In the genomic region with DNA sequence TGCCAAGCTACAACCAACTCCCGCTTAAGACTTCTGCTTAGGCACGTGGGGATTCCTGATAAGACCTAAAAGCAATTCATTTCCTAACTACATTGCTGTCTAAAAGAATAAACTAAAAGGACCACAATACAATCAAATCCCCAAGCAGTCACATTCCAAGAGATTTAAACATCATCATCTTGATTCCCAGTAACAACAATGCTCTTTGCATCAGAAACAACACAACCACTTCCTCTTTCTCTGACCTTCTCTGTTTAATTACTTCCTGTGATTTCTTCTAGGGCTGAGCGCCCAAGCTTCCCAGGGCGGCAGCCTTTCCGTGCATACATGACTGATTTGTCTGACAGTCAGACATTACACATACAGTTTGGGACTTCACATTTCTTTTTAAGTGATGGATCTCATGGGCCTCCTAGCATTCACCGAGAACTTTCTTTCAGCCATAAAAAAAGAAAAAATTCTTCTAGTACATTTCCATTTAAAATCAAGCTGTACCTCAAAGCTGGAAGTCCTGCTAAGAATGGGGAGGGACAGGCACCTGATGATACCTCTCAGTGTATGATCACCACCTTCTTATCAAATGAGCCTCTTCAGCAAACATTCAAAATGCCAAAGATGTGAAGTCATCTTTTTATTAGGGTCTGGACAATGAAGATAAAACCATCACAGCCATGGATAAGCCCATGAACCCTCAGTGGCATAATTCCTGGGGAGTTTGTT, we compare ENCODE assay signal across 8 cellular contexts. TPM values are rescaled to one million over a fixed set of nuclear protein-coding genes. Genes with fewer than 3 reads are reported as not detected.
A peak's percentile ranks its signal among the peaks of the same experiment; 100 is the strongest.
DNase-seq lines count a peak whose midpoint lies in the region; ATAC-seq, FAIRE-seq and TF ChIP-seq lines count a peak whose summit lies in the region.

No MANE protein-coding gene starts in this region.

- no peak for TF ChIP-seq CTCF in kidney (IDR thresholded peaks at IDR 0.05; ENCODE audit: borderline replicate concordance, extremely low read depth, insufficient read depth)

- no peak overlapping the region for H3K18ac ChIP-seq in neuronal stem cell (ENCODE audit: low read length)

- H2BK120ac ChIP-seq in neuronal stem cell (ENCODE audit: low read depth, low read length): no peak overlapping the region

- no peaks in the 10 kb centered on the region for H3K9me3 Mint-ChIP-seq in activated naive CD8-positive, alpha-beta T cell treated with anti-CD3 and anti-CD28 coated beads, Interleukin-2, amount 50 U/mL, for 24 hours

- H3K4me3 Mint-ChIP-seq in activated naive CD8-positive, alpha-beta T cell treated with anti-CD3 and anti-CD28 coated beads, Interleukin-2, amount 50 U/mL, for 24 hours: peak overlapping the region; percentile 16

- no peak overlapping the region for H3K27ac ChIP-seq in kidney (ENCODE audit: low read depth in 2 of 2, low read length in 2 of 2)
- no peak overlapping the region for H3K27ac ChIP-seq in neuronal stem cell (replicated peaks; ENCODE audit: low read length)

- peak; percentile 9 for DNase-seq in CMK (ENCODE audit: low read depth)
- peak; percentile 37 for DNase-seq in KG1 (lab: John Stamatoyannopoulos, UW)
- no peak for DNase-seq in activated naive CD8-positive, alpha-beta T cell treated with anti-CD3 and anti-CD28 coated beads, Interleukin-2, amount 50 U/mL, for 24 hours
- DNase-seq in medulla oblongata (ENCODE audit: extremely low spot score): peak; percentile 26
- no peak for DNase-seq in kidney
- DNase-seq in neuronal stem cell (ENCODE audit: low spot score): no peak
- no peak for DNase-seq in superior temporal gyrus (ENCODE audit: extremely low spot score)

- peaks cover 14% of the 10 kb centered on the region for H3K27me3 Mint-ChIP-seq in activated naive CD8-positive, alpha-beta T cell treated with anti-CD3 and anti-CD28 coated beads, Interleukin-2, amount 50 U/mL, for 24 hours

- no peak overlapping the region for H4K8ac ChIP-seq in neuronal stem cell (ENCODE audit: low read depth, low read length)

- no peak overlapping the region for H3K9ac ChIP-seq in kidney (ENCODE audit: low read length in 2 of 2)
- no peak overlapping the region for H3K9ac ChIP-seq in neuronal stem cell (ENCODE audit: low read depth, low read length, poor library complexity)

- H2AFZ ChIP-seq in neuronal stem cell (ENCODE audit: low read length): no peak overlapping the region

- no peak for FAIRE-seq in kidney (lab: Jason Lieb, UNC)

- H2BK5ac ChIP-seq in neuronal stem cell (ENCODE audit: low read length): no peak overlapping the region

- H3K9me3 ChIP-seq in kidney (ENCODE audit: control insufficient read depth in 1 of 2, low read length in 2 of 2): no peaks in the 10 kb centered on the region
- H3K9me3 ChIP-seq in neuronal stem cell (replicated peaks in 1 of 2; ENCODE audit: control insufficient read depth in 2 of 2, insufficient read depth in 1 of 2, low read depth in 1 of 2, low read length in 2 of 2): peaks cover 0 to 3% of the 10 kb centered on the region in 2 donors

- no peak overlapping the region for H3K4me2 ChIP-seq in neuronal stem cell (ENCODE audit: insufficient read depth, low read length, poor library complexity, severe bottlenecking)

- no peak overlapping the region for H2BK15ac ChIP-seq in neuronal stem cell (ENCODE audit: low read length)

- peaks cover 39% of the 10 kb centered on the region for H3K4me1 Mint-ChIP-seq in activated naive CD8-positive, alpha-beta T cell treated with anti-CD3 and anti-CD28 coated beads, Interleukin-2, amount 50 U/mL, for 24 hours

- no peaks in the 10 kb centered on the region for H3K36me3 Mint-ChIP-seq in activated naive CD8-positive, alpha-beta T cell treated with anti-CD3 and anti-CD28 coated beads, Interleukin-2, amount 50 U/mL, for 24 hours (ENCODE audit: low read depth)

- no peaks in the 10 kb centered on the region for H3K36me3 ChIP-seq in kidney (ENCODE audit: control insufficient read depth in 1 of 2, insufficient read depth in 2 of 2, low read length in 2 of 2)
- H3K36me3 ChIP-seq in neuronal stem cell (replicated peaks in 1 of 2; ENCODE audit: control insufficient read depth in 2 of 2, insufficient read depth in 2 of 2, low read length in 2 of 2): peaks cover 0 to 25% of the 10 kb centered on the region in 2 donors

- H3K4ac ChIP-seq in neuronal stem cell (ENCODE audit: low read length): no peak overlapping the region

- H3K27ac Mint-ChIP-seq in activated naive CD8-positive, alpha-beta T cell treated with anti-CD3 and anti-CD28 coated beads, Interleukin-2, amount 50 U/mL, for 24 hours: no peak overlapping the region

- no peak overlapping the region for H2BK12ac ChIP-seq in neuronal stem cell (ENCODE audit: low read length)

- peaks cover 4% of the 10 kb centered on the region for H3K79me1 ChIP-seq in neuronal stem cell (ENCODE audit: low read depth, low read length)

- H3K27me3 ChIP-seq in neuronal stem cell (ENCODE audit: control insufficient read depth in 3 of 3, insufficient read depth in 3 of 3, low read depth in 1 of 3, low read length in 3 of 3): no peaks in the 10 kb centered on the region

- no peak overlapping the region for H3K23ac ChIP-seq in neuronal stem cell (ENCODE audit: low read depth, low read length, poor library complexity)

- H3K4me1 ChIP-seq in kidney (ENCODE audit: control insufficient read depth in 1 of 2, insufficient read depth in 1 of 2, low read depth in 1 of 2, low read length in 2 of 2) (peaks cover 0 to 14% of the 10 kb centered on the region in 2 donors), neuronal stem cell (ENCODE audit: control insufficient read depth in 2 of 2, insufficient read depth in 1 of 2, low read depth in 1 of 2, low read length in 2 of 2) (peaks cover 4 to 8% of the 10 kb centered on the region in 2 donors)

- H2AK5ac ChIP-seq in neuronal stem cell (ENCODE audit: low read depth, low read length): no peak overlapping the region

- intact Hi-C loops in kidney (cut with DNase I): no loop called here

- H4K91ac ChIP-seq in neuronal stem cell (ENCODE audit: low read depth, low read length, poor library complexity): no peak overlapping the region

- H3K4me3 ChIP-seq in kidney (ENCODE audit: low read length in 2 of 2) (no peak overlapping the region), neuronal stem cell (ENCODE audit: low read length in 2 of 2) (no peak overlapping the region)

- ATAC-seq in GM21423 (IDR thresholded peaks at IDR 0.05; ENCODE audit: unreplicated experiment): peak; percentile 83
- no peak for ATAC-seq in activated naive CD8-positive, alpha-beta T cell treated with anti-CD3 and anti-CD28 coated beads, Interleukin-2, amount 50 U/mL, for 24 hours

- H3K14ac ChIP-seq in neuronal stem cell (ENCODE audit: low read length): no peak overlapping the region

- no CpG with 5 or more reads among the region's 6 CpGs for WGBS in neuronal stem cell (ENCODE audit: extremely low coverage in 2 of 2, insufficient read length in 2 of 2, insufficient replicate concordance in 1 of 2), 2 donors

RNA-seq across cellular contexts. Expression of a gene that starts 11.5 kb away (rescaled TPM):
- total RNA-seq in kidney: 42.3 TPM
- 8.9 TPM for polyA plus RNA-seq in kidney (ENCODE audit: insufficient read depth, low read depth, low replicate concordance)
- polyA plus RNA-seq in neuronal stem cell (2013, experiment 1 of 2): 27.8 TPM
- polyA plus RNA-seq in neuronal stem cell (2013, experiment 2 of 2): 28.2 TPM

Comparison
In these comparisons a context has a peak if more than half of its experiments do, and no peak if none do; other contexts are left out.
1. DNase-seq: peak in CMK (single experiment), KG1 (single experiment) and medulla oblongata (single experiment); none in activated naive CD8-positive, alpha-beta T cell treated with anti-CD3 and anti-CD28 coated beads, Interleukin-2, amount 50 U/mL, for 24 hours (single experiment), kidney (single experiment), neuronal stem cell (single experiment) and superior temporal gyrus (single experiment).